Comparison of ENCODE assay signal across 8 cellular contexts in genomic region chr22:17258015-17258827, GRCh38.
DNase-seq lines count a peak whose midpoint lies in the region; ATAC-seq lines count a peak whose summit lies in the region.

No MANE protein-coding gene starts in this region.

- no peaks in the 10 kb centered on the region for H3K27me3 ChIP-seq in rectal smooth muscle tissue (ENCODE audit: control insufficient read depth, insufficient read depth, low read length)

- H3K36me3 ChIP-seq in rectal smooth muscle tissue (ENCODE audit: control insufficient read depth, insufficient read depth, low read length), result no peaks in the 10 kb centered on the region

- peak overlapping the region; percentile 3 for H3K4me3 ChIP-seq in rectal smooth muscle tissue (ENCODE audit: low read length)

- DNase-seq in COLO668 (lab: John Stamatoyannopoulos, UW; ENCODE audit: unreplicated experiment) (peak; percentile 85), NCI-H510A (lab: John Stamatoyannopoulos, UW) (peak; percentile 83), glomerular visceral epithelial cell (ENCODE audit: extremely low spot score) (peak; percentile 31), OCI-M2 (lab: John Stamatoyannopoulos, UW; ENCODE audit: unreplicated experiment) (no peak)
- DNase-seq in activated CD8-positive, alpha-beta memory T cell treated with anti-CD3 and anti-CD28 coated beads for 48 hours (ENCODE audit: low read depth in 2 of 3, low spot score in 2 of 3), result peak; percentile 23 to 47 (median 36)

- no peak overlapping the region for H3K27ac ChIP-seq in rectal smooth muscle tissue (ENCODE audit: low read depth, low read length)

- H3K9ac ChIP-seq in rectal smooth muscle tissue (ENCODE audit: low read length), result no peak overlapping the region

- ATAC-seq in GM19395 (IDR thresholded peaks at IDR 0.05; ENCODE audit: unreplicated experiment) (peak; percentile 90), HG03432 (IDR thresholded peaks at IDR 0.05; ENCODE audit: unreplicated experiment) (peak; percentile 93)

- H3K4me1 ChIP-seq in rectal smooth muscle tissue (ENCODE audit: control insufficient read depth, insufficient read depth, low read length), result no peaks in the 10 kb centered on the region
